ENCODE assay signal across 19 cellular contexts in the genomic region with DNA sequence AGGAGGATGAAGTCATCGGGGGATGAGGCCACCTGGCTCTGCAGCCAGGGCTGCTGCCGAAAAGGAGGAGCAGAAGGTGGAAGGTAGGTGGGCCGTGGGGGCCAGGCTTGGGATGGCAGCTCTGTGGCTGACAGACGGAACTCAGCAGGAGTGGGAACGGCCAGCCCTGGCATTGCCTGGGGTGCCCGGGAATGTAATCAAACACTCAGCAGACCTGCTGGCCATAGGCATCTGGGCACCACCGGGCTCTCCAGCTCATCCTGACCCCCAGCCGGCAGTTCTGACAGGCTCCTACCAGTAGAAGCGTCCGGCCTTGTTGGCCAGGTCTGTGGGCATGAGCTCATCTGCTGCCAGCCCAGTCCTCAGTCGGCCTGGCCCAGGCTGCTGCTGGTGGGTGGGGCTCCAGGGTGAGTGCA. TPM values are rescaled to one million over a fixed set of nuclear protein-coding genes. Genes with fewer than 3 reads are reported as not detected.
DNase-seq lines count a peak whose midpoint lies in the region; ATAC-seq and TF ChIP-seq lines count a peak whose summit lies in the region.
"Had no signal": no experiment of that assay in that cellular context is flagged by ENCODE, and none has a peak within 500 bp of the region (broad histone marks: within the 10 kb centered on the region; RNA-seq: fewer than 3 reads in every experiment).

No MANE protein-coding gene starts in this region.

- H2AFZ ChIP-seq in neuronal stem cell (ENCODE audit: low read length), result no peak overlapping the region
- H2AFZ ChIP-seq: GM23248 had no signal

- CTCF ChIA-PET in RWPE1 (lab: Yijun Ruan, JAX), result interaction anchor here (0.8 to 1.8 kb wide), 2 partner anchors 32 to 57 kb away, joined by 3 to 4 read pairs; no protein-coding TSS in a partner anchor

- H3K18ac ChIP-seq in neuronal stem cell (ENCODE audit: low read length), result peak overlapping the region; percentile 81

- no peak overlapping the region for H2BK120ac ChIP-seq in neuronal stem cell (ENCODE audit: low read depth, low read length)

- no peak overlapping the region for H2BK15ac ChIP-seq in neuronal stem cell (ENCODE audit: low read length)

- H3K9me3 ChIP-seq in neuronal stem cell (replicated peaks in 1 of 2; ENCODE audit: control insufficient read depth in 2 of 2, insufficient read depth in 1 of 2, low read depth in 1 of 2, low read length in 2 of 2), result no peaks in the 10 kb centered on the region
- H3K9me3 ChIP-seq in testis, result no peaks in the 10 kb centered on the region
- H3K9me3 ChIP-seq: sigmoid colon had no signal

- no peak overlapping the region for H3K4me3 ChIP-seq in neuronal stem cell (ENCODE audit: low read length in 2 of 2)
- no peak overlapping the region for H3K4me3 ChIP-seq in testis
- H3K4me3 ChIP-seq: GM23248, sigmoid colon had no signal

- peak overlapping the region; percentile 11; the same call in 1 of the 2 replicates for H3K27ac ChIP-seq in RWPE1
- no peak overlapping the region for H3K27ac ChIP-seq in neuronal stem cell (replicated peaks; ENCODE audit: low read length)
- H3K27ac ChIP-seq in testis, result no peak overlapping the region
- H3K27ac ChIP-seq: GM23248, sigmoid colon had no signal

- no peak overlapping the region for H3K4me2 ChIP-seq in neuronal stem cell (ENCODE audit: insufficient read depth, low read length, poor library complexity, severe bottlenecking)

- H3K36me3 ChIP-seq in neuronal stem cell (replicated peaks in 1 of 2; ENCODE audit: control insufficient read depth in 2 of 2, insufficient read depth in 2 of 2, low read length in 2 of 2) (no peaks in the 10 kb centered on the region), testis (ENCODE audit: low read depth, missing control alignments) (no peaks in the 10 kb centered on the region)
- H3K36me3 ChIP-seq: sigmoid colon had no signal

- H3K14ac ChIP-seq in neuronal stem cell (ENCODE audit: low read length), result no peak overlapping the region

- peak overlapping the region; percentile 29 for H2AK5ac ChIP-seq in neuronal stem cell (ENCODE audit: low read depth, low read length)

- H3K27ac Mint-ChIP-seq in activated T-helper 1 cell treated with anti-CD3 and anti-CD28 coated beads, Interleukin-12 subunit alpha, Interleukin-12 subunit beta, Interleukin-2, Interleukin-4 antibody, amounts not matched to agents 30 ng/mL and 10 ng/mL and 1 ng/mL, durations not matched to agents 14 hours and 24 hours and 36 hours, result no peak overlapping the region
- H3K27ac Mint-ChIP-seq: activated CD8-positive, alpha-beta T cell treated with anti-CD3 and anti-CD28 coated beads for 36 hours; dendritic cell treated with granulocyte-macrophage colony-stimulating factor and Interleukin-4, amounts not matched to agents 40 ng/mL and 50 ng/mL, for 4 days; nephron progenitor cell had no signal

- H2BK5ac ChIP-seq in neuronal stem cell (ENCODE audit: low read length), result peak overlapping the region; percentile 4

- H3K4ac ChIP-seq in neuronal stem cell (ENCODE audit: low read length), result no peak overlapping the region

- no peaks in the 10 kb centered on the region for H3K9me3 Mint-ChIP-seq in activated T-helper 1 cell treated with anti-CD3 and anti-CD28 coated beads, Interleukin-12 subunit alpha, Interleukin-12 subunit beta, Interleukin-2, Interleukin-4 antibody, amounts not matched to agents 30 ng/mL and 10 ng/mL and 1 ng/mL, durations not matched to agents 14 hours and 24 hours and 36 hours
- H3K9me3 Mint-ChIP-seq: activated CD8-positive, alpha-beta T cell treated with anti-CD3 and anti-CD28 coated beads for 36 hours; dendritic cell treated with granulocyte-macrophage colony-stimulating factor and Interleukin-4, amounts not matched to agents 40 ng/mL and 50 ng/mL, for 4 days; nephron progenitor cell had no signal

- H3K4me1 ChIP-seq in neuronal stem cell (ENCODE audit: control insufficient read depth in 2 of 2, insufficient read depth in 1 of 2, low read depth in 1 of 2, low read length in 2 of 2) (peaks cover 2 to 22% of the 10 kb centered on the region in 2 donors), testis (peaks cover 8% of the 10 kb centered on the region)
- H3K4me1 ChIP-seq: sigmoid colon had no signal

- no peak overlapping the region for H2BK12ac ChIP-seq in neuronal stem cell (ENCODE audit: low read length)

- POLR2A ChIA-PET in RWPE1 (lab: Yijun Ruan, JAX; ENCODE audit: low non-redundant PET), result no interaction called here

- H3K4me3 Mint-ChIP-seq in activated T-helper 1 cell treated with anti-CD3 and anti-CD28 coated beads, Interleukin-12 subunit alpha, Interleukin-12 subunit beta, Interleukin-2, Interleukin-4 antibody, amounts not matched to agents 30 ng/mL and 10 ng/mL and 1 ng/mL, durations not matched to agents 14 hours and 24 hours and 36 hours, result no peak overlapping the region
- H3K4me3 Mint-ChIP-seq: activated CD8-positive, alpha-beta T cell treated with anti-CD3 and anti-CD28 coated beads for 36 hours; dendritic cell treated with granulocyte-macrophage colony-stimulating factor and Interleukin-4, amounts not matched to agents 40 ng/mL and 50 ng/mL, for 4 days; nephron progenitor cell had no signal

- WGBS in neuronal stem cell (ENCODE audit: extremely low coverage in 2 of 2, insufficient read length in 2 of 2, insufficient replicate concordance in 1 of 2), 2 donors, result no CpG with 5 or more reads among the region's 11 CpGs
- 93 to 95% methylated on average over 7 to 9 of the region's 11 CpGs for WGBS in testis, 2 donors

- TF ChIP-seq CTCF in RWPE1 (conservative IDR thresholded peaks at IDR 0.05; ENCODE audit: low read depth), result no peak
- TF ChIP-seq CTCF in testis (IDR thresholded peaks at IDR 0.05), result no peak

- H3K27me3 ChIP-seq in neuronal stem cell (ENCODE audit: control insufficient read depth in 3 of 3, insufficient read depth in 3 of 3, low read depth in 1 of 3, low read length in 3 of 3) (peaks cover 0 to 36% (median 0%) of the 10 kb centered on the region in 3 experiments), testis (no peaks in the 10 kb centered on the region)
- H3K27me3 ChIP-seq: sigmoid colon had no signal

- intact Hi-C loops in left cardiac atrium (cut with DNase I), result no loop called here
- intact Hi-C loops in testis (cut with DNase I; ENCODE audit: low total_unique reads), result no loop called here
- intact Hi-C loops in activated T-helper 1 cell treated with anti-CD3 and anti-CD28 coated beads, Interleukin-12 subunit alpha, Interleukin-12 subunit beta, Interleukin-2, Interleukin-4 antibody, amounts not matched to agents 30 ng/mL and 10 ng/mL and 1 ng/mL, durations not matched to agents 14 hours and 24 hours and 36 hours (cut with micrococcal nuclease), result no loop called here

- H3K9ac ChIP-seq in neuronal stem cell (ENCODE audit: low read depth, low read length, poor library complexity), result no peak overlapping the region
- H3K9ac ChIP-seq: GM23248 had no signal

- peaks cover 5% of the 10 kb centered on the region for H3K27me3 Mint-ChIP-seq in activated T-helper 1 cell treated with anti-CD3 and anti-CD28 coated beads, Interleukin-12 subunit alpha, Interleukin-12 subunit beta, Interleukin-2, Interleukin-4 antibody, amounts not matched to agents 30 ng/mL and 10 ng/mL and 1 ng/mL, durations not matched to agents 14 hours and 24 hours and 36 hours (ENCODE audit: insufficient read depth)
- H3K27me3 Mint-ChIP-seq: activated CD8-positive, alpha-beta T cell treated with anti-CD3 and anti-CD28 coated beads for 36 hours had no signal

- peak; percentile 73 to 78 for ATAC-seq in left cardiac atrium
- ATAC-seq: activated CD8-positive, alpha-beta T cell treated with anti-CD3 and anti-CD28 coated beads for 36 hours; left lobe of liver; stimulated activated naive CD8-positive, alpha-beta T cell treated with anti-CD3 and anti-CD28 coated beads, Interleukin-15, Interleukin-2, amounts not matched to agents 100 U/mL and 50 U/mL, for 24 hours had no signal

- TF ChIP-seq POLR2A in testis (IDR thresholded peaks at IDR 0.05), result no peak

- peak; percentile 22 for DNase-seq in HT1080 (ENCODE audit: low read depth)
- DNase-seq in RWPE1 (ENCODE audit: low spot score), result no peak
- DNase-seq in left cardiac atrium, result no peak
- DNase-seq in neuronal stem cell (ENCODE audit: low spot score), result no peak
- DNase-seq in AG08396 (ENCODE audit: low spot score), result no peak
- DNase-seq in testis, result no peak
- no peak for DNase-seq in activated T-helper 1 cell treated with anti-CD3 and anti-CD28 coated beads, Interleukin-12 subunit alpha, Interleukin-12 subunit beta, Interleukin-2, Interleukin-4 antibody, amounts not matched to agents 30 ng/mL and 10 ng/mL and 1 ng/mL, durations not matched to agents 14 hours and 24 hours and 36 hours (ENCODE audit: low spot score)
- DNase-seq: activated CD4-positive, CD25-positive, alpha-beta regulatory T cell treated with anti-CD3 and anti-CD28 coated beads, Interleukin-2, amount 50 U/mL, for 72 hours; activated CD8-positive, alpha-beta T cell treated with anti-CD3 and anti-CD28 coated beads for 36 hours; GM23248; MV-4-11; nephron progenitor cell; sigmoid colon; stimulated activated CD4-positive, alpha-beta T cell treated with anti-CD3 and anti-CD28 coated beads, Interleukin-15, amount 100 ng/mL, for 24 hours; stimulated activated naive CD8-positive, alpha-beta T cell treated with anti-CD3 and anti-CD28 coated beads, Interleukin-15, Interleukin-2, amounts not matched to agents 100 U/mL and 50 U/mL, for 24 hours had no signal

- H4K8ac ChIP-seq in neuronal stem cell (ENCODE audit: low read depth, low read length), result no peak overlapping the region

- no peaks in the 10 kb centered on the region for H3K79me1 ChIP-seq in neuronal stem cell (ENCODE audit: low read depth, low read length)

- H4K91ac ChIP-seq in neuronal stem cell (ENCODE audit: low read depth, low read length, poor library complexity), result no peak overlapping the region

- H3K4me1 Mint-ChIP-seq in activated T-helper 1 cell treated with anti-CD3 and anti-CD28 coated beads, Interleukin-12 subunit alpha, Interleukin-12 subunit beta, Interleukin-2, Interleukin-4 antibody, amounts not matched to agents 30 ng/mL and 10 ng/mL and 1 ng/mL, durations not matched to agents 14 hours and 24 hours and 36 hours (ENCODE audit: low read depth), result no peaks in the 10 kb centered on the region

- H3K36me3 Mint-ChIP-seq in activated T-helper 1 cell treated with anti-CD3 and anti-CD28 coated beads, Interleukin-12 subunit alpha, Interleukin-12 subunit beta, Interleukin-2, Interleukin-4 antibody, amounts not matched to agents 30 ng/mL and 10 ng/mL and 1 ng/mL, durations not matched to agents 14 hours and 24 hours and 36 hours (ENCODE audit: low read depth), result no peaks in the 10 kb centered on the region

- no peak overlapping the region for H3K23ac ChIP-seq in neuronal stem cell (ENCODE audit: low read depth, low read length, poor library complexity)

RNA-seq across cellular contexts. Expression of a gene that starts 4.3 kb away (rescaled TPM):
- total RNA-seq in HT1080 (2014; rRNA removed; shearing (Covaris generic)), result 0.06 and 0.07 TPM in 2 replicates
- polyA plus RNA-seq in HT1080 (2015; cell fraction: cytosol; rRNA removed), result 0.03 TPM in 2 replicates
- polyA plus RNA-seq in HT1080 (2015; cell fraction: nucleus; rRNA removed), result 0.10 and 0.12 TPM in 2 replicates
- total RNA-seq in left cardiac atrium (under 1 TPM; 0.18 to 0.44 TPM), testis (10 to 100 TPM; 10.3 to 18.0 TPM)
- polyA plus RNA-seq in neuronal stem cell (2013, experiment 1 of 2), result 0.07 TPM
- 0.03 TPM for polyA plus RNA-seq in neuronal stem cell (2013, experiment 2 of 2)
- 21.8 TPM for polyA plus RNA-seq in testis (ENCODE audit: insufficient read depth, low read depth, low replicate concordance)
- total RNA-seq in activated T-helper 1 cell treated with anti-CD3 and anti-CD28 coated beads, Interleukin-12 subunit alpha, Interleukin-12 subunit beta, Interleukin-2, Interleukin-4 antibody, amounts not matched to agents 30 ng/mL and 10 ng/mL and 1 ng/mL, durations not matched to agents 14 hours and 24 hours and 36 hours, result not detected in 2 replicates
- total RNA-seq: activated CD8-positive, alpha-beta T cell treated with anti-CD3 and anti-CD28 coated beads for 36 hours; GM23248; left lobe of liver; sigmoid colon; T-helper 1 cell treated with Interleukin-12 subunit alpha and Interleukin-12 subunit beta and Interleukin-4 antibody, amounts not matched to agents 30 ng/mL and 1 ng/mL, for 36 hours had no signal
- polyA plus RNA-seq: fibroblast of lung, GM23248 had no signal

Comparison
In these comparisons a context has a peak if more than half of its experiments do, and no peak if none do; other contexts are left out.
1. RNA of a gene that starts 4.3 kb away (total RNA-seq): 10.3 to 18.0 TPM in testis; 0.18 to 0.44 TPM in left cardiac atrium, 0.06 to 0.07 TPM in HT1080 and not detected in activated T-helper 1 cell treated with anti-CD3 and anti-CD28 coated beads, Interleukin-12 subunit alpha, Interleukin-12 subunit beta, Interleukin-2, Interleukin-4 antibody, amounts not matched to agents 30 ng/mL and 10 ng/mL and 1 ng/mL, durations not matched to agents 14 hours and 24 hours and 36 hours; every median in the first group is over 4 times any median in the second.